Comparison of ENCODE assay signal across 8 cellular contexts in the genomic region with DNA sequence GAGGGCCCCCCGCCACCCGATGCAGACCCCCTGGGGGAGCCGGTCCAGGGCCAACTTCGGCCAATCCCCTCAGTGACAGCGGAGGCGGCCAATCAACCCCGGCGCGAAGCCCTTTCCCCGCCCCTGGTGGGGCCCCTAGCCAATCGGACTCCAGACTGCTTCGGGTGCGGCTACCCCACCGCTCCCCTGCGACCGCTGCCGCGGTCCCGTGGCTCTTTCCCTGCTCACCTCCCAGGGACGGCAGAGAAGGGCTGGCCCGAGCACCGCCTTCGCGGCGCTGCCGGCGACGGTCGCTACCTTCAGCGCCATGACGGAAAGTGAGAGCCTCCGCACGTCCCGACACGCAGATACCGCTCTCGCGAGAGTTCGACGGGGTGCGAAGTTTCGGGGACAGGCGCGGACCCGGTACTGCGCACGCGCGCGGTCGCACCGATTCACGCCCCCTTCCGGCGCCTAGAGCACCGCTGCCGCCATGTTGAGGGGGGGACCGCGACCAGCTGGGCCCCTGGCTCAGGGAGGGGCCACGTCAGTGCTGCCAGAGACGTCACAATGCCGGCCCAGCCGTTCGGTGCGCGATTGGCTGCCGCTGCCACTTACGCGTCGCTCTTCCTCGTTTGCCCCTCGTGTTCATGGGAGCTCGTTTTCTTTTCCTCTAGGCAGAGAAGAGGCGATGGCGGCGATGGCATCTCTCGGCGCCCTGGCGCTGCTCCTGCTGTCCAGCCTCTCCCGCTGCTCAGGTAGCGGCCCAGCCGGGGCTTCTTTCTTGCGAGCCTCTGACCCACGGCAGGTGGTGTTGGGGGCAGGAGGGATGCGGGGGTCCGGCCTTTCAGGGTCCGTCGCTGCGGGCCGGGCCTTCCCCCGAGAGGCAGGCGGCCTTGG. TPM values are rescaled to one million over a fixed set of nuclear protein-coding genes. Genes with fewer than 3 reads are reported as not detected.
A peak's percentile ranks its signal among the peaks of the same experiment; 100 is the strongest.
DNase-seq lines count a peak whose midpoint lies in the region; ATAC-seq and TF ChIP-seq lines count a peak whose summit lies in the region.

A gene (minus strand): TSS at position 358 of the 879 bp plus-strand sequence. CDS start 49 bp downstream, at position 309.
A gene (plus strand): TSS at position 651 of the 879 bp plus-strand sequence. CDS start 20 bp downstream, at position 671.

- POLR2A ChIA-PET in PC-9 (lab: Charles Lee; ENCODE audit: unreplicated experiment) = interaction anchor here (0.5 to 0.7 kb wide), 4 partner anchors 117 to 918 kb away, joined by 3 to 4 read pairs (median 4); no protein-coding TSS in a partner anchor

- CTCF ChIA-PET in PC-9 (lab: Charles Lee) = interaction anchor here (1.1 kb wide), 1 partner anchor 85 kb away, joined by 3 read pairs; no protein-coding TSS in a partner anchor

- peaks cover 17% of the 10 kb centered on the region for H3K27me3 Mint-ChIP-seq in activated T-cell treated with anti-CD3 and anti-CD28 coated beads, Interleukin-2, amount 50 U/mL, for 24 hours

- peaks cover 3% of the 10 kb centered on the region; the same call in 1 of the 2 replicates for H3F3A ChIP-seq in PC-9 (ENCODE audit: insufficient read depth, low read depth)

- H3K9me3 ChIP-seq in PC-9 (ENCODE audit: insufficient read depth, low read depth) (no peaks in the 10 kb centered on the region), mucosa of rectum (ENCODE audit: control insufficient read depth in 2 of 2, low read length in 2 of 2) (no peaks in the 10 kb centered on the region)

- H3K27ac Mint-ChIP-seq in activated T-cell treated with anti-CD3 and anti-CD28 coated beads, Interleukin-2, amount 50 U/mL, for 24 hours = peak within 1 kb of the TSS; percentile 96

- H3K79me2 ChIP-seq in PC-9 (ENCODE audit: low read depth) = peaks cover 46% of the 10 kb centered on the region

- peak; percentile 93 for ATAC-seq in GM21619 (IDR thresholded peaks at IDR 0.05; ENCODE audit: unreplicated experiment)

- H3K4me1 ChIP-seq in PC-9 (replicated peaks; ENCODE audit: insufficient read depth) = peaks cover 15% of the 10 kb centered on the region; the same call in 1 of the 2 replicates
- H3K4me1 ChIP-seq in mucosa of rectum (ENCODE audit: control insufficient read depth in 2 of 2, insufficient read depth in 2 of 2, low read length in 2 of 2) = peaks cover 11 to 16% of the 10 kb centered on the region in 2 donors

- H3K27me3 ChIP-seq in PC-9 (ENCODE audit: insufficient read depth, low read depth) (no peaks in the 10 kb centered on the region), mucosa of rectum (ENCODE audit: control insufficient read depth in 2 of 2, insufficient read depth in 2 of 2, low read length in 2 of 2) (no peaks in the 10 kb centered on the region)

- H2AFZ ChIP-seq in PC-9 = peak within 1 kb of the TSS; percentile 85

- H3K9me2 ChIP-seq in PC-9 (ENCODE audit: insufficient read depth) = no peaks in the 10 kb centered on the region

- H3K4me3 Mint-ChIP-seq in activated T-cell treated with anti-CD3 and anti-CD28 coated beads, Interleukin-2, amount 50 U/mL, for 24 hours = peak within 1 kb of the TSS; percentile 91

- no peaks in the 10 kb centered on the region for H3K36me3 ChIP-seq in PC-9 (ENCODE audit: low read depth)
- peaks cover 7 to 21% of the 10 kb centered on the region in 2 donors for H3K36me3 ChIP-seq in mucosa of rectum (ENCODE audit: control insufficient read depth in 2 of 2, insufficient read depth in 2 of 2, low read length in 2 of 2)

- H3K27ac ChIP-seq in PC-9 = peak within 1 kb of the TSS; percentile 58
- peak within 1 kb of the TSS; percentile 92 to 95 for H3K27ac ChIP-seq in mucosa of rectum (ENCODE audit: low read depth in 2 of 2, low read length in 2 of 2)

- peak within 1 kb of the TSS; percentile 80 to 85 for H3K9ac ChIP-seq in mucosa of rectum (ENCODE audit: low read depth in 1 of 2, low read length in 2 of 2)

- H3K4me2 ChIP-seq in PC-9 = peak within 1 kb of the TSS; percentile 98

- H3K36me3 Mint-ChIP-seq in activated T-cell treated with anti-CD3 and anti-CD28 coated beads, Interleukin-2, amount 50 U/mL, for 24 hours (ENCODE audit: low read depth) = peaks cover 62% of the 10 kb centered on the region

- no peak; the same call in 1 of the 2 replicates for TF ChIP-seq CTCF in PC-9 (conservative IDR thresholded peaks at IDR 0.05)

- H3K4me1 Mint-ChIP-seq in activated T-cell treated with anti-CD3 and anti-CD28 coated beads, Interleukin-2, amount 50 U/mL, for 24 hours (ENCODE audit: low read depth) = peaks cover 21% of the 10 kb centered on the region

- intact Hi-C loops in PC-9 (cut with micrococcal nuclease; ENCODE audit: unreplicated experiment) = loop anchor here (1.0 to 10.0 kb wide), 5 partner anchors 28 to 134 kb away; a partner anchor contains a TSS

- peak; percentile 74 for TF ChIP-seq POLR2A in erythroblast (IDR thresholded peaks at IDR 0.05; ENCODE audit: low read length)

- no peaks in the 10 kb centered on the region for H4K20me1 ChIP-seq in PC-9 (ENCODE audit: insufficient read depth)

- no TSS peak for BruUV-seq in PC-9 (replicated peaks; lab: Mats Ljungman, UMichigan)

- H3K4me3 ChIP-seq in Jurkat, Clone E6-1 (ENCODE audit: low read length) = peak within 1 kb of the TSS; percentile 73
- H3K4me3 ChIP-seq in PC-9 (peak within 1 kb of the TSS; percentile 93), mucosa of rectum (ENCODE audit: low read length in 2 of 2) (peak within 1 kb of the TSS; percentile 80)

- DNase-seq in DMS153 (lab: John Stamatoyannopoulos, UW) (peak; percentile 98), PC-9 (peak; percentile 86 to 97), erythroblast (lab: John Stamatoyannopoulos, UW) (peak; percentile 97)
- peak; percentile 90 for DNase-seq in Jurkat, Clone E6-1 (ENCODE audit: low read depth, low spot score)
- peak; percentile 92 for DNase-seq in activated T-cell treated with anti-CD3 and anti-CD28 coated beads, Interleukin-2, amount 50 U/mL, for 24 hours
- peak; percentile 93 for DNase-seq in stimulated activated CD8-positive, alpha-beta memory T cell treated with anti-CD3 and anti-CD28 coated beads, Interleukin-4, amount 100 ng/mL, for 48 hours

- no peaks in the 10 kb centered on the region for H3K9me3 Mint-ChIP-seq in activated T-cell treated with anti-CD3 and anti-CD28 coated beads, Interleukin-2, amount 50 U/mL, for 24 hours

RNA-seq across cellular contexts. Expression of the first gene that starts in this region (rescaled TPM):
- 115 TPM for polyA plus RNA-seq in Jurkat, Clone E6-1 (2012; ENCODE audit: insufficient read depth, insufficient read length)
- 47.7 and 63.4 TPM in 2 replicates for total RNA-seq in PC-9 (2021)

RNA-seq across cellular contexts. Expression of the second gene that starts in this region (rescaled TPM):
- 286 TPM for polyA plus RNA-seq in Jurkat, Clone E6-1 (2012; ENCODE audit: insufficient read depth, insufficient read length)
- total RNA-seq in PC-9 (2021) = 223 and 310 TPM in 2 replicates

Comparison
In these comparisons a context has a peak if more than half of its experiments do, and no peak if none do; other contexts are left out.
1. Peak in every context shown above with its lines: DNase-seq, ATAC-seq, H3K4me3 ChIP-seq and H3K27ac ChIP-seq.